1 cellular context compared by ENCODE assay signal in the genomic region with DNA sequence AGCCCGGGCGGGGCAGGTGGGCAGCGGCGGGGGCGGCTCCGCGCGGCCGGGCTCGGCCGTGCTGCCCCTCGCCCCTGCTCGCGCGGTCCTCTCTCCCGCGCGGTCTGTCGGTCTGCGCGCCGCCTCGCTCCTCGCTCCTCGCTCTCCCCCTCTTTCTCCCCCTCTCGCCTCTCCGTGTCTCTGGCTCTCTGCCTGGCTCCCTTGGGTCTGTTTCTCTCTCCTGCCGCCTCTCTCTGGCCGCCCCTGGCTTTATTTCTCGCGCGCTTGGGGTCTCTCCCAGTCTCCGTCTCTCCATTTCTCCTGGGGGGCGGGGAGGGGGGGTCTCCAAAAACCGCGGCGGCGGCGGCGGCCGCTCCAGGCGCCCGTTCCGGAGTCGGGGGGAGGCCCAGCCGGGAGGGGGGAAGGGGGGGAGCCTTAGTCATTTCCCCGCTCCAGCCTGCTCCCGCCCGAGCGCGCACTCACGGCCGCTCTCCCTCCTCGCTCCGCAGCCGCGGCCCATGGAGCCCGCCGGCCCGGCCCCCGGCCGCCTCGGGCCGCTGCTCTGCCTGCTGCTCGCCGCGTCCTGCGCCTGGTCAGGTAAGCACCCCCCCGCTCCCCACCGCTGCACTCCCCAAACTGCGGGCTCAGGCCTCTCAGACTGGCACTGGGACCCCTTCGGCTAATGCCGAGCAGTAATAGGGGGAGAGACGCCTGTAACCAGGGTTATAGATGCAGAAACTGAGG.
TF ChIP-seq lines count a peak whose summit lies in the region.

Gene SIRPA, plus strand, starts transcription at position 457 of the 723 bp plus-strand sequence. Its CDS starts 41 bp downstream, at position 498.

TF ChIP-seq in H1, 55 proteins besides CTCF, POLR2A, EP300 and RAD21:
- 0 out of 2 replicates have a peak, but pooled peaks have one; percentile 32 for TF ChIP-seq RBBP5 (IDR thresholded peaks at IDR 0.05; ENCODE audit: borderline replicate concordance, low read depth, low read length)
- TF ChIP-seq KDM1A (IDR thresholded peaks at IDR 0.05; ENCODE audit: borderline replicate concordance, low read length) = no peak
- no peak for TF ChIP-seq POLR2AphosphoS5 (IDR thresholded peaks at IDR 0.05; ENCODE audit: low read depth, low read length)
- TF ChIP-seq CHD1 (IDR thresholded peaks at IDR 0.05; ENCODE audit: low read depth, low read length) = no peak
- TF ChIP-seq BACH1 (IDR thresholded peaks at IDR 0.05; ENCODE audit: low read length) = no peak
TF ChIP-seq in H1: peak in this region for 1.
